Comparison of ENCODE assay signal across 24 cellular contexts in the genomic region with DNA sequence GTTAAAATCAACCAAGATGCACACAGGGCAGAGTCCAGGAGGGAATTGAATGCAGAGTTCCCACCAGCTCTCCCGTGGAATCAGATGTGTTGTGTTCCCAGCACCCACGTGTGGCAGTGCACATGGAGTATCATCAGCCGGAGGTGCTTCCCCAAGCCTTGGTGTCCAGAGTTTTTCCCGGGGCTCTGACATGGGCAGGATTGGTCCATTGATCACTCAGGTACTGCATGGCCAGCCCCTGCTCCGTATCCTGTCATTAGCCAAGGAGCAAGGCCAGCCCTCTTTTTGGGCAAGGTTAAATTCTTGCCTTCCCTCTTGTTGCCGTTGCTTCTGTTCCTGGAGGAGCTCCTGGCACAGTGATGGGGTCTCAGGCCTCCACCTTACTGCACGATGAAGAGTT. TPM values are rescaled to one million over a fixed set of nuclear protein-coding genes. Genes with fewer than 3 reads are reported as not detected.
DNase-seq lines count a peak whose midpoint lies in the region; ATAC-seq and TF ChIP-seq lines count a peak whose summit lies in the region.
"Had no signal": no experiment of that assay in that cellular context is flagged by ENCODE, and none has a peak within 500 bp of the region (broad histone marks: within the 10 kb centered on the region; RNA-seq: fewer than 3 reads in every experiment).

No MANE protein-coding gene starts in this region.

- peaks cover 89 to 94% of the 10 kb centered on the region in 2 donors for H3K36me3 Mint-ChIP-seq in CD14-positive monocyte

- H3K4me3 ChIP-seq in heart left ventricle, result no peak overlapping the region
- H3K4me3 ChIP-seq in esophagus muscularis mucosa, result no peak overlapping the region
- H3K4me3 ChIP-seq: A549; BLaER1 treated with 17β-estradiol and CSF1 and Interleukin-3, amounts not matched to agents 10 nM and 100 nM; GM23338 had no signal

- H3K27me3 ChIP-seq in heart left ventricle (no peaks in the 10 kb centered on the region), esophagus muscularis mucosa (no peaks in the 10 kb centered on the region)
- H3K27me3 ChIP-seq: BE2C; BLaER1 treated with 17β-estradiol and CSF1 and Interleukin-3, amounts not matched to agents 10 nM and 100 nM had no signal

- no peak overlapping the region for H3K27ac ChIP-seq in heart left ventricle
- H3K27ac ChIP-seq in esophagus muscularis mucosa (replicated peaks in 1 of 4), result no peak overlapping the region
- H3K27ac ChIP-seq: A549; BLaER1 treated with 17β-estradiol and CSF1 and Interleukin-3, amounts not matched to agents 10 nM and 100 nM had no signal

- TF ChIP-seq POLR2A in heart left ventricle (IDR thresholded peaks at IDR 0.05) (no peak), esophagus muscularis mucosa (IDR thresholded peaks at IDR 0.05; ENCODE audit: low read depth) (no peak)

- no peak overlapping the region for H3K4me3 Mint-ChIP-seq in CD14-positive monocyte
- H3K4me3 Mint-ChIP-seq: CD4-positive, alpha-beta memory T cell; GM23338; H9 had no signal

- H3K27ac Mint-ChIP-seq in CD14-positive monocyte, result no peak overlapping the region
- H3K27ac Mint-ChIP-seq: GM23338 had no signal

- no peak for TF ChIP-seq EP300 in esophagus muscularis mucosa (IDR thresholded peaks at IDR 0.05)

- H3K9me3 ChIP-seq in heart left ventricle (no peaks in the 10 kb centered on the region), esophagus muscularis mucosa (no peaks in the 10 kb centered on the region)
- H3K9me3 ChIP-seq: A549; BE2C; BLaER1 treated with 17β-estradiol and CSF1 and Interleukin-3, amounts not matched to agents 10 nM and 100 nM had no signal

- H3K36me3 ChIP-seq in heart left ventricle (peaks cover 0 to 99% (median 93%) of the 10 kb centered on the region in 9 donors), esophagus muscularis mucosa (peaks cover 54 to 99% (median 89%) of the 10 kb centered on the region in 4 donors)

- no peaks in the 10 kb centered on the region for H3K4me1 Mint-ChIP-seq in CD14-positive monocyte
- H3K4me1 Mint-ChIP-seq: GM23338, H9 had no signal

- ATAC-seq in Right ventricle myocardium inferior (no peak), heart left ventricle (no peak), left lobe of liver (peak; percentile 53)
- ATAC-seq: A549, GM23338, HCT116 had no signal

- DNase-seq in Right ventricle myocardium inferior (ENCODE audit: missing footprints), result peak; percentile 40
- no peak for DNase-seq in heart left ventricle
- DNase-seq in left lobe of liver (ENCODE audit: low spot score), result no peak
- DNase-seq in posterior vena cava (ENCODE audit: low spot score), result peak; percentile 49
- no peak for DNase-seq in T-helper 2 cell
- no peak for DNase-seq in esophagus muscularis mucosa (ENCODE audit: extremely low spot score)
- no peak for DNase-seq in CD14-positive monocyte (ENCODE audit: low spot score)
- DNase-seq: 8988T; ACHN; AML-193; BE2C; Calu3; CD4-positive, alpha-beta memory T cell; COR-L47; DMS53; DMS79 treated with DMSO at 0.1 percent for 48 hours; GF-D8; H9 had no signal

- WGBS in heart left ventricle, 4 donors, result 79 to 86% (median 82%) methylated on average over 6 to 7 of the region's 7 CpGs
- 86% methylated on average over 7 of the region's 7 CpGs for WGBS in esophagus muscularis mucosa

- TF ChIP-seq CTCF in heart left ventricle (IDR thresholded peaks at IDR 0.05) (no peak), esophagus muscularis mucosa (IDR thresholded peaks at IDR 0.05) (no peak), CD14-positive monocyte (IDR thresholded peaks at IDR 0.05) (no peak)

- H3K27me3 Mint-ChIP-seq in CD14-positive monocyte (ENCODE audit: low read depth in 3 of 3), result peaks cover 1 to 4% (median 3%) of the 10 kb centered on the region in 3 donors
- H3K27me3 Mint-ChIP-seq: CD4-positive, alpha-beta memory T cell had no signal

- intact Hi-C loops in Right ventricle myocardium inferior (cut with DNase I) (no loop called here), heart left ventricle (cut with DNase I) (no loop called here), posterior vena cava (cut with DNase I) (no loop called here), esophagus muscularis mucosa (cut with DNase I) (no loop called here), CD14-positive monocyte (cut with micrococcal nuclease) (no loop called here)

- peaks cover 0 to 6% (median 0%) of the 10 kb centered on the region in 12 donors for H3K4me1 ChIP-seq in heart left ventricle
- H3K4me1 ChIP-seq in esophagus muscularis mucosa, result peaks cover 0 to 9% (median 8%) of the 10 kb centered on the region in 4 donors
- H3K4me1 ChIP-seq: BE2C had no signal

- no peaks in the 10 kb centered on the region for H3K9me3 Mint-ChIP-seq in CD14-positive monocyte
- H3K9me3 Mint-ChIP-seq: CD4-positive, alpha-beta memory T cell; GM23338; H9 had no signal

RNA-seq across cellular contexts. Expression of a gene that starts 28.6 kb away (rescaled TPM):
- total RNA-seq in Right ventricle myocardium inferior (0.51 TPM), heart left ventricle (1 to 10 TPM in 1 of 9 donors, under 1 TPM in 4, not detected in 4; 0.29 to 1.4 (median 0.42) TPM), left lobe of liver (1,378 TPM), posterior vena cava (1 to 10 TPM; 1.8 to 1.9 TPM), esophagus muscularis mucosa (under 1 TPM in 3 of 4 donors, not detected in 1; 0.26 to 0.52 (median 0.33) TPM)
- polyA plus RNA-seq in heart left ventricle (under 1 TPM; 0.10 to 0.23 TPM), CD14-positive monocyte (under 1 TPM in 1 of 2 donors, not detected in 1; 0.48 TPM)
- total RNA-seq: G401, H4 had no signal

Comparison
In these comparisons a context has a peak if more than half of its experiments do, and no peak if none do; other contexts are left out.
1. DNase-seq: peak in Right ventricle myocardium inferior (single experiment) and posterior vena cava (single experiment); none in heart left ventricle (0 of 5), left lobe of liver (single experiment), T-helper 2 cell (0 of 5), esophagus muscularis mucosa (single experiment) and CD14-positive monocyte (single experiment).
2. RNA of a gene that starts 28.6 kb away (total RNA-seq): 1,378 TPM in left lobe of liver (single experiment); 1.8 to 1.9 TPM in posterior vena cava, 0.51 TPM in Right ventricle myocardium inferior (single experiment), 0.26 to 0.52 TPM in esophagus muscularis mucosa and 0.29 to 1.4 TPM in heart left ventricle; every median in the first group is over 100 times any median in the second.